1 cellular context compared by ENCODE assay signal in genomic region chr20:4946585-4947378, GRCh38.
TF ChIP-seq lines count a peak whose summit lies in the region.

No MANE protein-coding gene starts in this region.

TF ChIP-seq in IMR-90, 13 proteins besides CTCF, POLR2A, EP300 and RAD21 (continued from another document):
- no peak for TF ChIP-seq MAFK (IDR thresholded peaks at IDR 0.05; ENCODE audit: low read depth, low read length)
- TF ChIP-seq ELK1 (IDR thresholded peaks at IDR 0.05; ENCODE audit: borderline replicate concordance, low read depth, low read length), result no peak
- TF ChIP-seq CEBPB (IDR thresholded peaks at IDR 0.05; ENCODE audit: low read depth, low read length), result no peak
- TF ChIP-seq FOS (IDR thresholded peaks at IDR 0.05; ENCODE audit: low read depth, low read length), result no peak
- no peak for TF ChIP-seq RCOR1 (IDR thresholded peaks at IDR 0.05; ENCODE audit: insufficient replicate concordance, low read length)
- TF ChIP-seq USF2 (IDR thresholded peaks at IDR 0.05; ENCODE audit: low read depth, low read length), result no peak
- TF ChIP-seq NFE2L2 (IDR thresholded peaks at IDR 0.05; ENCODE audit: low read depth, low read length), result no peak
- TF ChIP-seq SMC3 (IDR thresholded peaks at IDR 0.05; ENCODE audit: low read depth, low read length), result no peak
- TF ChIP-seq RFX5 (IDR thresholded peaks at IDR 0.05; ENCODE audit: low read depth, low read length), result no peak
- TF ChIP-seq CHD1 (IDR thresholded peaks at IDR 0.05; ENCODE audit: low read depth, low read length), result no peak
- no peak for TF ChIP-seq BHLHE40 (IDR thresholded peaks at IDR 0.05; ENCODE audit: low read depth, low read length)
- TF ChIP-seq MXI1 (IDR thresholded peaks at IDR 0.05; ENCODE audit: borderline replicate concordance, low read depth, low read length), result no peak
